34 cellular contexts compared by ENCODE assay signal in genomic region chr14:75213172-75213571, GRCh38. TPM values are rescaled to one million over a fixed set of nuclear protein-coding genes. Genes with fewer than 3 reads are reported as not detected.
DNase-seq lines count a peak whose midpoint lies in the region; ATAC-seq, FAIRE-seq and TF ChIP-seq lines count a peak whose summit lies in the region.
"Had no signal": no experiment of that assay in that cellular context is flagged by ENCODE, and none has a peak within 500 bp of the region (broad histone marks: within the 10 kb centered on the region; RNA-seq: fewer than 3 reads in every experiment).

No MANE protein-coding gene starts in this region.

- peak overlapping the region; percentile 8 for H3K4me3 Mint-ChIP-seq in astrocyte (ENCODE audit: unreplicated experiment)
- H3K4me3 Mint-ChIP-seq: activated naive CD8-positive, alpha-beta T cell treated with anti-CD3 and anti-CD28 coated beads, Interleukin-2, amount 50 U/mL, for 24 hours; activated T-cell treated with anti-CD3 and anti-CD28 coated beads, Interleukin-2, amount 50 U/mL, for 72 hours; central memory CD8-positive, alpha-beta T cell; nephron progenitor cell; stimulated activated naive B cell treated with anti-CD40 and anti-IgM and Interleukin-4, amounts not matched to agents 10 μg/mL and 1 μg/mL and 100 μg/mL, for 72 hours; type B pancreatic cell had no signal

- no peak for TF ChIP-seq CTCF in astrocyte (IDR thresholded peaks at IDR 0.05; ENCODE audit: insufficient read depth, low read depth, low read length)

- H4K20me1 ChIP-seq in astrocyte (ENCODE audit: insufficient read depth, low read length) = no peaks in the 10 kb centered on the region

- no peaks in the 10 kb centered on the region for H3K9me3 ChIP-seq in astrocyte (ENCODE audit: insufficient read depth, low read depth, low read length)
- no peaks in the 10 kb centered on the region for H3K9me3 ChIP-seq in effector memory CD4-positive, alpha-beta T cell (ENCODE audit: control insufficient read depth, low read length)
- H3K9me3 ChIP-seq: BE2C, gastroesophageal sphincter, ovary, SJCRH30 had no signal

- no peaks in the 10 kb centered on the region for H3K27me3 ChIP-seq in astrocyte (ENCODE audit: insufficient read depth, low read length)
- H3K27me3 ChIP-seq in effector memory CD4-positive, alpha-beta T cell (replicated peaks; ENCODE audit: control insufficient read depth, insufficient read depth, low read length, poor library complexity, severe bottlenecking) = no peaks in the 10 kb centered on the region
- H3K27me3 ChIP-seq: BE2C, gastroesophageal sphincter, ovary, SJCRH30 had no signal

- peaks cover 10% of the 10 kb centered on the region for H3K4me1 Mint-ChIP-seq in astrocyte (ENCODE audit: low read depth, unreplicated experiment)
- H3K4me1 Mint-ChIP-seq: nephron progenitor cell had no signal

- no peak for ATAC-seq in GM21717 (IDR thresholded peaks at IDR 0.05; ENCODE audit: unreplicated experiment)
- ATAC-seq: activated naive CD8-positive, alpha-beta T cell treated with anti-CD3 and anti-CD28 coated beads, Interleukin-2, amount 50 U/mL, for 24 hours; activated T-cell treated with anti-CD3 and anti-CD28 coated beads, Interleukin-2, amount 50 U/mL, for 72 hours; gastroesophageal sphincter; stimulated activated naive B cell treated with anti-CD40 and anti-IgM and Interleukin-4, amounts not matched to agents 10 μg/mL and 1 μg/mL and 100 μg/mL, for 72 hours had no signal

- H3K9me3 Mint-ChIP-seq in astrocyte (ENCODE audit: unreplicated experiment) = peaks cover 1% of the 10 kb centered on the region
- H3K9me3 Mint-ChIP-seq: activated naive CD8-positive, alpha-beta T cell treated with anti-CD3 and anti-CD28 coated beads, Interleukin-2, amount 50 U/mL, for 24 hours; central memory CD8-positive, alpha-beta T cell; nephron progenitor cell; type B pancreatic cell had no signal

- no peaks in the 10 kb centered on the region for H3K36me3 ChIP-seq in astrocyte (ENCODE audit: insufficient read depth, low read length)
- no peaks in the 10 kb centered on the region for H3K36me3 ChIP-seq in effector memory CD4-positive, alpha-beta T cell (ENCODE audit: control insufficient read depth, insufficient read depth, low read length)
- H3K36me3 ChIP-seq: BE2C, gastroesophageal sphincter, ovary, SJCRH30 had no signal

- peak overlapping the region; percentile 6 for H3K27ac Mint-ChIP-seq in astrocyte (ENCODE audit: unreplicated experiment)
- H3K27ac Mint-ChIP-seq: activated naive CD8-positive, alpha-beta T cell treated with anti-CD3 and anti-CD28 coated beads, Interleukin-2, amount 50 U/mL, for 24 hours; activated T-cell treated with anti-CD3 and anti-CD28 coated beads, Interleukin-2, amount 50 U/mL, for 72 hours; nephron progenitor cell; stimulated activated naive B cell treated with anti-CD40 and anti-IgM and Interleukin-4, amounts not matched to agents 10 μg/mL and 1 μg/mL and 100 μg/mL, for 72 hours; type B pancreatic cell had no signal

- no peak overlapping the region for H3K27ac ChIP-seq in astrocyte (ENCODE audit: low read depth, low read length)
- no peak overlapping the region for H3K27ac ChIP-seq in effector memory CD4-positive, alpha-beta T cell (ENCODE audit: insufficient read depth, low read length, poor library complexity, severe bottlenecking)
- H3K27ac ChIP-seq: gastroesophageal sphincter, HL-60, ovary, SJCRH30, skin epidermis had no signal

- no peak overlapping the region for H3K4me3 ChIP-seq in astrocyte (ENCODE audit: insufficient read depth, low read depth, low read length)
- no peak overlapping the region for H3K4me3 ChIP-seq in effector memory CD4-positive, alpha-beta T cell (ENCODE audit: insufficient read depth, low read depth, low read length, poor library complexity, severe bottlenecking)
- H3K4me3 ChIP-seq: gastroesophageal sphincter, lung, ovary, SJCRH30, skin epidermis had no signal

- H3K27me3 Mint-ChIP-seq in astrocyte (ENCODE audit: low read depth, unreplicated experiment) = no peaks in the 10 kb centered on the region

- H3K36me3 Mint-ChIP-seq in astrocyte (ENCODE audit: low read depth, unreplicated experiment) = peaks cover 2% of the 10 kb centered on the region
- H3K36me3 Mint-ChIP-seq: stimulated activated naive B cell treated with anti-CD40 and anti-IgM and Interleukin-4, amounts not matched to agents 10 μg/mL and 1 μg/mL and 100 μg/mL, for 72 hours; type B pancreatic cell had no signal

- H3K79me2 ChIP-seq in astrocyte (ENCODE audit: insufficient read depth, low read length) = no peaks in the 10 kb centered on the region

- peaks cover 3% of the 10 kb centered on the region for H3K4me1 ChIP-seq in astrocyte (ENCODE audit: insufficient read depth, low read length)
- peaks cover 13% of the 10 kb centered on the region for H3K4me1 ChIP-seq in effector memory CD4-positive, alpha-beta T cell (ENCODE audit: control insufficient read depth, insufficient read depth, low read length, poor library complexity, severe bottlenecking)
- H3K4me1 ChIP-seq: BE2C, gastroesophageal sphincter had no signal

- TF ChIP-seq POLR2A in GM12891 (IDR thresholded peaks at IDR 0.05; ENCODE audit: low read depth, low read length) = no peak

- H3K4me2 ChIP-seq in astrocyte (ENCODE audit: low read length) = no peak overlapping the region

- H2AFZ ChIP-seq in astrocyte (ENCODE audit: low read depth, low read length) = peak overlapping the region; percentile 23

- H3K9ac ChIP-seq in astrocyte (ENCODE audit: low read length) = no peak overlapping the region

- FAIRE-seq in GM12891 (lab: Jason Lieb, UNC) = peak; percentile 23
- FAIRE-seq in astrocyte (lab: Jason Lieb, UNC) = no peak

- DNase-seq in GM12891 (ENCODE audit: insufficient read length, low spot score) (no peak), M059J (ENCODE audit: low read depth) (peak; percentile 61), astrocyte (ENCODE audit: low read depth) (no peak), myocyte (ENCODE audit: low read depth) (peak; percentile 34), cortex of kidney (lab: John Stamatoyannopoulos, UW) (no peak), NCI-H2196 treated with DMSO at 0.1 percent for 48 hours (lab: John Stamatoyannopoulos, UW; ENCODE audit: unreplicated experiment) (no peak)
- no peak for DNase-seq in effector memory CD4-positive, alpha-beta T cell
- DNase-seq: ACHN; activated CD4-positive, alpha-beta T cell treated with anti-CD3 and anti-CD28 coated beads, Interleukin-2, amount 50 U/mL, for 4 hours; activated CD4-positive, CD25-positive, alpha-beta regulatory T cell; activated naive CD4-positive, alpha-beta T cell; activated naive CD8-positive, alpha-beta T cell treated with anti-CD3 and anti-CD28 coated beads, Interleukin-2, amount 50 U/mL, for 24 hours; activated T-cell treated with anti-CD3 and anti-CD28 coated beads, Interleukin-2, amount 50 U/mL, for 72 hours; BE2C; GDM1; Karpas-422; kidney glomerular epithelial cell; NCI-H1092 treated with DMSO at 0.1 percent for 48 hours; NCI-H1694 treated with DMSO at 0.1 percent for 48 hours; nephron progenitor cell; ovary; retina; RPMI8226; stimulated activated naive B cell treated with anti-CD40 and anti-IgM and Interleukin-4, amounts not matched to agents 10 μg/mL and 1 μg/mL and 100 μg/mL, for 72 hours; substantia nigra; T-helper 1 cell had no signal

TF ChIP-seq in GM12891, 5 proteins besides CTCF, POLR2A, EP300 and RAD21:
- TF ChIP-seq POU2F2 (IDR thresholded peaks at IDR 0.05; ENCODE audit: low read depth, low read length) (no peak), PAX5 (IDR thresholded peaks at IDR 0.05; ENCODE audit: insufficient read depth, low read length, severe bottlenecking) (no peak), SPI1 (IDR thresholded peaks at IDR 0.05; ENCODE audit: low read depth, low read length) (no peak), TAF1 (IDR thresholded peaks at IDR 0.05; ENCODE audit: low read depth, low read length) (no peak), POLR2AphosphoS5 (IDR thresholded peaks at IDR 0.05; ENCODE audit: low read depth, low read length) (no peak)

RNA-seq across cellular contexts. Expression of gene TMED10, which starts 36.8 kb away (rescaled TPM):
- 90.2 TPM for polyA plus RNA-seq in GM12891 (2012; ENCODE audit: low read depth, missing spikeins)
- total RNA-seq in M059J (2014; rRNA removed; shearing (Covaris generic)) = 373 and 460 TPM in 2 replicates
- total RNA-seq in astrocyte (331 and 359 TPM in 2 replicates), myocyte (309 and 398 TPM in 2 replicates)
- polyA plus RNA-seq in myocyte (2012) = 467 TPM

Comparison
In these comparisons a context has a peak if more than half of its experiments do, and no peak if none do; other contexts are left out.
1. DNase-seq: peak in M059J (single experiment) and myocyte (single experiment); none in GM12891 (single experiment), astrocyte (single experiment), cortex of kidney (single experiment), NCI-H2196 treated with DMSO at 0.1 percent for 48 hours (single experiment) and effector memory CD4-positive, alpha-beta T cell (0 of 3).